ENCODE assay signal across 1 cellular context in the genomic region with DNA sequence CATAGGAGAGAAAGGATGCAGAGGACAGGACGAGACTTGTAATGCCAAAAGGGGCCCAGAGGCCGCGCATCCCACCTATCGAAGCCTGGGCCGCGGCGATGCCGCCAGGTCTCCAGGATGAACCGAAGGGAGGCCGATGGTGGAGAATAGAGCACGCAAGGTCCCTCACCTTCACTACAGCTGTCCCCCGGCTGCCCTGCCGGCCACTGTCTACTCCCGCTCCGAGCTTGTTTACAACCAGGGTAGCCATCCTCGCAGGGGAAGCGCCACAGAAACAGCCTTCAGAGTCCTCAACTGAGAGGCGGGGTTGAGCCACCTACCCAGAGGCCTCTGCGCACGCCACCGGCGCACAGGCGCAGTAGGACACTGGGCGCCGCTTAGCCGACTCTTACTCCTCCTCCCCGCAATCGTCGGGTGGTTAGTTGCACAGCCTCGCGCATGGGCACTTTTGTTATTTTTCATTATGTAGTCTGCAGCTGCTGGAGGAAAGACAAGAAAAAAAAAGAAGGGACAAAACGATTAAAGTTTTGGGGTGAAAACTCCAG.
TF ChIP-seq lines count a peak whose summit lies in the region.

A gene (minus strand): TSS at position 309 of the 545 bp plus-strand sequence. CDS start 59 bp downstream, at position 250.

TF ChIP-seq in HepG2, 621 proteins besides CTCF, POLR2A, EP300 and RAD21 (continued from another document and continues in another):
- TF ChIP-seq ZBTB8A (CRISPR knock-in tag; IDR thresholded peaks at IDR 0.05; ENCODE audit: borderline replicate concordance, low read depth) (no peak; the same call in 1 of the 2 replicates), ZNF224 (CRISPR knock-in tag; IDR thresholded peaks at IDR 0.05) (no peak), HDAC2 (CRISPR knock-in tag; IDR thresholded peaks at IDR 0.05) (no peak), ZNF724P (CRISPR knock-in tag; IDR thresholded peaks at IDR 0.05; ENCODE audit: borderline replicate concordance) (no peak), RFX3 (CRISPR knock-in tag; IDR thresholded peaks at IDR 0.05) (no peak), NCOA2 (CRISPR knock-in tag; IDR thresholded peaks at IDR 0.05) (no peak; the same call in 1 of the 2 replicates), ZBTB20 (CRISPR knock-in tag; IDR thresholded peaks at IDR 0.05; ENCODE audit: borderline replicate concordance, low read depth) (peak; percentile 52; the same call in 1 of the 2 replicates), MEIS2 (CRISPR knock-in tag; IDR thresholded peaks at IDR 0.05) (no peak), FOXA1 (IDR thresholded peaks at IDR 0.05) (no peak), FOXA1 (CRISPR knock-in tag; IDR thresholded peaks at IDR 0.05) (peak; percentile 79), ZNF33A (CRISPR knock-in tag; IDR thresholded peaks at IDR 0.05; ENCODE audit: borderline replicate concordance) (no peak), CREB1 (IDR thresholded peaks at IDR 0.05) (no peak), CREB1 (CRISPR knock-in tag; IDR thresholded peaks at IDR 0.05) (peak; percentile 62), GABPB1 (CRISPR knock-in tag; IDR thresholded peaks at IDR 0.05) (peak; percentile 36; the same call in 1 of the 2 replicates), ZNF264 (CRISPR knock-in tag; IDR thresholded peaks at IDR 0.05) (0 out of 2 replicates have a peak, but pooled peaks have one; percentile 53), ZC3H4 (CRISPR knock-in tag; IDR thresholded peaks at IDR 0.05; ENCODE audit: borderline replicate concordance) (no peak), ZZZ3 (CRISPR knock-in tag; IDR thresholded peaks at IDR 0.05; ENCODE audit: borderline replicate concordance) (peak; percentile 80; the same call in 1 of the 2 replicates), NFE2L2 (IDR thresholded peaks at IDR 0.05; ENCODE audit: low read length) (no peak), FOXM1 (CRISPR knock-in tag; IDR thresholded peaks at IDR 0.05) (no peak), ZFY (CRISPR knock-in tag; IDR thresholded peaks at IDR 0.05) (peak; percentile 88), ZNF446 (CRISPR knock-in tag; IDR thresholded peaks at IDR 0.05) (no peak), RFX1 (IDR thresholded peaks at IDR 0.05) (no peak), YY1 (IDR thresholded peaks at IDR 0.05; ENCODE audit: insufficient read depth, insufficient replicate concordance, low read depth, low read length) (peak; percentile 69), GATA4 (IDR thresholded peaks at IDR 0.05; ENCODE audit: borderline replicate concordance, low read depth) (no peak), MBNL3 (CRISPR knock-in tag; conservative IDR thresholded peaks at IDR 0.05) (no peak), TCF7 (IDR thresholded peaks at IDR 0.05; ENCODE audit: low read depth) (no peak), POLR2AphosphoS5 (IDR thresholded peaks at IDR 0.05; ENCODE audit: low read depth, low read length) (peak; percentile 80), CHCHD3 (CRISPR knock-in tag; IDR thresholded peaks at IDR 0.05) (no peak), LCORL (IDR thresholded peaks at IDR 0.05) (no peak), LCORL (CRISPR knock-in tag; IDR thresholded peaks at IDR 0.05) (no peak), ZNF331 (CRISPR knock-in tag; IDR thresholded peaks at IDR 0.05) (peak; percentile 6; the same call in 1 of the 2 replicates), ZNF432 (CRISPR knock-in tag; IDR thresholded peaks at IDR 0.05; ENCODE audit: borderline replicate concordance) (no peak), NR2F2 (IDR thresholded peaks at IDR 0.05; ENCODE audit: borderline replicate concordance, low read depth) (no peak), ZSCAN22 (CRISPR knock-in tag; IDR thresholded peaks at IDR 0.05) (no peak), HMG20B (CRISPR knock-in tag; conservative IDR thresholded peaks at IDR 0.05) (no peak), SP1 (IDR thresholded peaks at IDR 0.05) (no peak), SP1 (CRISPR knock-in tag; IDR thresholded peaks at IDR 0.05) (no peak), IRX3 (CRISPR knock-in tag; IDR thresholded peaks at IDR 0.05; ENCODE audit: borderline replicate concordance, low read depth) (no peak), ZNF549 (CRISPR knock-in tag; IDR thresholded peaks at IDR 0.05) (no peak), ZNF562 (CRISPR knock-in tag; IDR thresholded peaks at IDR 0.05; ENCODE audit: borderline replicate concordance) (no peak), ZNF138 (CRISPR knock-in tag; IDR thresholded peaks at IDR 0.05; ENCODE audit: low read depth) (no peak), MAZ (IDR thresholded peaks at IDR 0.05; ENCODE audit: borderline replicate concordance, low read depth, low read length) (no peak), MAZ (CRISPR knock-in tag; IDR thresholded peaks at IDR 0.05; ENCODE audit: low read depth) (no peak; the same call in none of the 2 replicates)
- TF ChIP-seq, protein P1, sequence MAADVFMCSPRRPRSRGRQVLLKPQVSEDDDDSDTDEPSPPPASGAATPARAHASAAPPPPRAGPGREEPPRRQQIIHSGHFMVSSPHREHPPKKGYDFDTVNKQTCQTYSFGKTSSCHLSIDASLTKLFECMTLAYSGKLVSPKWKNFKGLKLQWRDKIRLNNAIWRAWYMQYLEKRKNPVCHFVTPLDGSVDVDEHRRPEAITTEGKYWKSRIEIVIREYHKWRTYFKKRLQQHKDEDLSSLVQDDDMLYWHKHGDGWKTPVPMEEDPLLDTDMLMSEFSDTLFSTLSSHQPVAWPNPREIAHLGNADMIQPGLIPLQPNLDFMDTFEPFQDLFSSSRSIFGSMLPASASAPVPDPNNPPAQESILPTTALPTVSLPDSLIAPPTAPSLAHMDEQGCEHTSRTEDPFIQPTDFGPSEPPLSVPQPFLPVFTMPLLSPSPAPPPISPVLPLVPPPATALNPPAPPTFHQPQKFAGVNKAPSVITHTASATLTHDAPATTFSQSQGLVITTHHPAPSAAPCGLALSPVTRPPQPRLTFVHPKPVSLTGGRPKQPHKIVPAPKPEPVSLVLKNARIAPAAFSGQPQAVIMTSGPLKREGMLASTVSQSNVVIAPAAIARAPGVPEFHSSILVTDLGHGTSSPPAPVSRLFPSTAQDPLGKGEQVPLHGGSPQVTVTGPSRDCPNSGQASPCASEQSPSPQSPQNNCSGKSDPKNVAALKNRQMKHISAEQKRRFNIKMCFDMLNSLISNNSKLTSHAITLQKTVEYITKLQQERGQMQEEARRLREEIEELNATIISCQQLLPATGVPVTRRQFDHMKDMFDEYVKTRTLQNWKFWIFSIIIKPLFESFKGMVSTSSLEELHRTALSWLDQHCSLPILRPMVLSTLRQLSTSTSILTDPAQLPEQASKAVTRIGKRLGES (CRISPR knock-in tag; IDR thresholded peaks at IDR 0.05; ENCODE audit: borderline replicate concordance) = no peak
- TF ChIP-seq, protein P2, sequence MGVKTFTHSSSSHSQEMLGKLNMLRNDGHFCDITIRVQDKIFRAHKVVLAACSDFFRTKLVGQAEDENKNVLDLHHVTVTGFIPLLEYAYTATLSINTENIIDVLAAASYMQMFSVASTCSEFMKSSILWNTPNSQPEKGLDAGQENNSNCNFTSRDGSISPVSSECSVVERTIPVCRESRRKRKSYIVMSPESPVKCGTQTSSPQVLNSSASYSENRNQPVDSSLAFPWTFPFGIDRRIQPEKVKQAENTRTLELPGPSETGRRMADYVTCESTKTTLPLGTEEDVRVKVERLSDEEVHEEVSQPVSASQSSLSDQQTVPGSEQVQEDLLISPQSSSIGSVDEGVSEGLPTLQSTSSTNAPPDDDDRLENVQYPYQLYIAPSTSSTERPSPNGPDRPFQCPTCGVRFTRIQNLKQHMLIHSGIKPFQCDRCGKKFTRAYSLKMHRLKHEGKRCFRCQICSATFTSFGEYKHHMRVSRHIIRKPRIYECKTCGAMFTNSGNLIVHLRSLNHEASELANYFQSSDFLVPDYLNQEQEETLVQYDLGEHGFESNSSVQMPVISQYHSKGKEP (CRISPR knock-in tag; IDR thresholded peaks at IDR 0.05) = no peak
- TF ChIP-seq, protein P3, sequence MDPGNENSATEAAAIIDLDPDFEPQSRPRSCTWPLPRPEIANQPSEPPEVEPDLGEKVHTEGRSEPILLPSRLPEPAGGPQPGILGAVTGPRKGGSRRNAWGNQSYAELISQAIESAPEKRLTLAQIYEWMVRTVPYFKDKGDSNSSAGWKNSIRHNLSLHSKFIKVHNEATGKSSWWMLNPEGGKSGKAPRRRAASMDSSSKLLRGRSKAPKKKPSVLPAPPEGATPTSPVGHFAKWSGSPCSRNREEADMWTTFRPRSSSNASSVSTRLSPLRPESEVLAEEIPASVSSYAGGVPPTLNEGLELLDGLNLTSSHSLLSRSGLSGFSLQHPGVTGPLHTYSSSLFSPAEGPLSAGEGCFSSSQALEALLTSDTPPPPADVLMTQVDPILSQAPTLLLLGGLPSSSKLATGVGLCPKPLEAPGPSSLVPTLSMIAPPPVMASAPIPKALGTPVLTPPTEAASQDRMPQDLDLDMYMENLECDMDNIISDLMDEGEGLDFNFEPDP (CRISPR knock-in tag; conservative IDR thresholded peaks at IDR 0.05) = no peak
- TF ChIP-seq, protein P4, sequence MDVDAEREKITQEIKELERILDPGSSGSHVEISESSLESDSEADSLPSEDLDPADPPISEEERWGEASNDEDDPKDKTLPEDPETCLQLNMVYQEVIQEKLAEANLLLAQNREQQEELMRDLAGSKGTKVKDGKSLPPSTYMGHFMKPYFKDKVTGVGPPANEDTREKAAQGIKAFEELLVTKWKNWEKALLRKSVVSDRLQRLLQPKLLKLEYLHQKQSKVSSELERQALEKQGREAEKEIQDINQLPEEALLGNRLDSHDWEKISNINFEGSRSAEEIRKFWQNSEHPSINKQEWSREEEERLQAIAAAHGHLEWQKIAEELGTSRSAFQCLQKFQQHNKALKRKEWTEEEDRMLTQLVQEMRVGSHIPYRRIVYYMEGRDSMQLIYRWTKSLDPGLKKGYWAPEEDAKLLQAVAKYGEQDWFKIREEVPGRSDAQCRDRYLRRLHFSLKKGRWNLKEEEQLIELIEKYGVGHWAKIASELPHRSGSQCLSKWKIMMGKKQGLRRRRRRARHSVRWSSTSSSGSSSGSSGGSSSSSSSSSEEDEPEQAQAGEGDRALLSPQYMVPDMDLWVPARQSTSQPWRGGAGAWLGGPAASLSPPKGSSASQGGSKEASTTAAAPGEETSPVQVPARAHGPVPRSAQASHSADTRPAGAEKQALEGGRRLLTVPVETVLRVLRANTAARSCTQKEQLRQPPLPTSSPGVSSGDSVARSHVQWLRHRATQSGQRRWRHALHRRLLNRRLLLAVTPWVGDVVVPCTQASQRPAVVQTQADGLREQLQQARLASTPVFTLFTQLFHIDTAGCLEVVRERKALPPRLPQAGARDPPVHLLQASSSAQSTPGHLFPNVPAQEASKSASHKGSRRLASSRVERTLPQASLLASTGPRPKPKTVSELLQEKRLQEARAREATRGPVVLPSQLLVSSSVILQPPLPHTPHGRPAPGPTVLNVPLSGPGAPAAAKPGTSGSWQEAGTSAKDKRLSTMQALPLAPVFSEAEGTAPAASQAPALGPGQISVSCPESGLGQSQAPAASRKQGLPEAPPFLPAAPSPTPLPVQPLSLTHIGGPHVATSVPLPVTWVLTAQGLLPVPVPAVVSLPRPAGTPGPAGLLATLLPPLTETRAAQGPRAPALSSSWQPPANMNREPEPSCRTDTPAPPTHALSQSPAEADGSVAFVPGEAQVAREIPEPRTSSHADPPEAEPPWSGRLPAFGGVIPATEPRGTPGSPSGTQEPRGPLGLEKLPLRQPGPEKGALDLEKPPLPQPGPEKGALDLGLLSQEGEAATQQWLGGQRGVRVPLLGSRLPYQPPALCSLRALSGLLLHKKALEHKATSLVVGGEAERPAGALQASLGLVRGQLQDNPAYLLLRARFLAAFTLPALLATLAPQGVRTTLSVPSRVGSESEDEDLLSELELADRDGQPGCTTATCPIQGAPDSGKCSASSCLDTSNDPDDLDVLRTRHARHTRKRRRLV (CRISPR knock-in tag; IDR thresholded peaks at IDR 0.05) = no peak; the same call in 1 of the 2 replicates
- TF ChIP-seq, protein P5, sequence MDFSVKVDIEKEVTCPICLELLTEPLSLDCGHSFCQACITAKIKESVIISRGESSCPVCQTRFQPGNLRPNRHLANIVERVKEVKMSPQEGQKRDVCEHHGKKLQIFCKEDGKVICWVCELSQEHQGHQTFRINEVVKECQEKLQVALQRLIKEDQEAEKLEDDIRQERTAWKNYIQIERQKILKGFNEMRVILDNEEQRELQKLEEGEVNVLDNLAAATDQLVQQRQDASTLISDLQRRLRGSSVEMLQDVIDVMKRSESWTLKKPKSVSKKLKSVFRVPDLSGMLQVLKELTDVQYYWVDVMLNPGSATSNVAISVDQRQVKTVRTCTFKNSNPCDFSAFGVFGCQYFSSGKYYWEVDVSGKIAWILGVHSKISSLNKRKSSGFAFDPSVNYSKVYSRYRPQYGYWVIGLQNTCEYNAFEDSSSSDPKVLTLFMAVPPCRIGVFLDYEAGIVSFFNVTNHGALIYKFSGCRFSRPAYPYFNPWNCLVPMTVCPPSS (IDR thresholded peaks at IDR 0.05) = no peak
- TF ChIP-seq, protein P6, sequence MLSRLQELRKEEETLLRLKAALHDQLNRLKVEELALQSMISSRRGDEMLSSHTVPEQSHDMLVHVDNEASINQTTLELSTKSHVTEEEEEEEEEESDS (CRISPR knock-in tag; IDR thresholded peaks at IDR 0.05; ENCODE audit: borderline replicate concordance) = peak; percentile 51; the same call in 1 of the 2 replicates
- TF ChIP-seq, protein P7, sequence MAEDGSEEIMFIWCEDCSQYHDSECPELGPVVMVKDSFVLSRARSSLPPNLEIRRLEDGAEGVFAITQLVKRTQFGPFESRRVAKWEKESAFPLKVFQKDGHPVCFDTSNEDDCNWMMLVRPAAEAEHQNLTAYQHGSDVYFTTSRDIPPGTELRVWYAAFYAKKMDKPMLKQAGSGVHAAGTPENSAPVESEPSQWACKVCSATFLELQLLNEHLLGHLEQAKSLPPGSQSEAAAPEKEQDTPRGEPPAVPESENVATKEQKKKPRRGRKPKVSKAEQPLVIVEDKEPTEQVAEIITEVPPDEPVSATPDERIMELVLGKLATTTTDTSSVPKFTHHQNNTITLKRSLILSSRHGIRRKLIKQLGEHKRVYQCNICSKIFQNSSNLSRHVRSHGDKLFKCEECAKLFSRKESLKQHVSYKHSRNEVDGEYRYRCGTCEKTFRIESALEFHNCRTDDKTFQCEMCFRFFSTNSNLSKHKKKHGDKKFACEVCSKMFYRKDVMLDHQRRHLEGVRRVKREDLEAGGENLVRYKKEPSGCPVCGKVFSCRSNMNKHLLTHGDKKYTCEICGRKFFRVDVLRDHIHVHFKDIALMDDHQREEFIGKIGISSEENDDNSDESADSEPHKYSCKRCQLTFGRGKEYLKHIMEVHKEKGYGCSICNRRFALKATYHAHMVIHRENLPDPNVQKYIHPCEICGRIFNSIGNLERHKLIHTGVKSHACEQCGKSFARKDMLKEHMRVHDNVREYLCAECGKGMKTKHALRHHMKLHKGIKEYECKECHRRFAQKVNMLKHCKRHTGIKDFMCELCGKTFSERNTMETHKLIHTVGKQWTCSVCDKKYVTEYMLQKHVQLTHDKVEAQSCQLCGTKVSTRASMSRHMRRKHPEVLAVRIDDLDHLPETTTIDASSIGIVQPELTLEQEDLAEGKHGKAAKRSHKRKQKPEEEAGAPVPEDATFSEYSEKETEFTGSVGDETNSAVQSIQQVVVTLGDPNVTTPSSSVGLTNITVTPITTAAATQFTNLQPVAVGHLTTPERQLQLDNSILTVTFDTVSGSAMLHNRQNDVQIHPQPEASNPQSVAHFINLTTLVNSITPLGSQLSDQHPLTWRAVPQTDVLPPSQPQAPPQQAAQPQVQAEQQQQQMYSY (CRISPR knock-in tag; IDR thresholded peaks at IDR 0.05) = no peak
